Comparison of ENCODE assay signal across 1 cellular context in the genomic region with DNA sequence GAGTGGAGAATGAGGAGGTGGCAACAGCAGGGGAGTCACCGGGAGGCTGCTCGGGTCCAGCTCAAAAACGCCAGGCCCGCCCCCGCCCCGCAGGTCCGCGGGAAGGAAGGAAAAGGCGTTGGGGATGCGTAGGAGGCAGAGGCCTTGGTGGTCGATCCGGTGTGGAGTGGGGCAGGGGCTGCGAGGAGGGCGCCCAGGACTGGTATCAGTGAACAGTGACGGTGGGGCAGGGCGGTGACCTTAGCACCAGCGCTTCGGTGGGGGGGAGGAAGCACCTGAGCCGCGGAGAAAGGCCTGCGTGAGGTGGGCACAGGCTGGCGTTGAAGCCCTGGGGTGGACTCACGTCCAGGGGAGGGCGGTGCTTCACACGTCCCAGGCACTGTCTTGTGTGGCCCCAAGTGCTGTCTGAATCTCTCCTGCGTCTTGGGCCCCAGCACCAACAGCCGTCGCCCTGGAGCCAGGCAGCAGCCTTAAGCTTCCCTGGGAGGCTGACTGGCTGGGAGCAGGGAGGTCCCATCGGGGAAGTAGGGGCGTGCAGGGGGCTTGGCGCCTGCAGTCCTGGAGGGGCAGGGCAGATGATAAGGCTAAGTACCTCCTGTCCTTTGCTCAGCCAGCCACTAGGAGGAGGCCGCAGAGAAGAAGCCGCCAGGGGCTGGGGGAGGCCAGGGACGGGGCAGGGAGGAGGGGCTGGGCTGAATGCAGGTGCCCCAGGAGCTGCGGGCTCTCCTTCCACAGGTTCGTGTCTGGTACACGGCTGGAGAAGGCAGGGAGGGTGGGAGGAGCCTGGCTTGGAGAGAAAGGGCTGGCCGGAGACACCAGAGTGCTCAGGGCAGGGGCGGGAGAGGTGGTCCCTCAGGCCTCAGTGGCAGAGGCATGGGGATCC.
TF ChIP-seq lines count a peak whose summit lies in the region.

No MANE protein-coding gene starts in this region.

TF ChIP-seq in HCT116, 20 proteins besides CTCF, POLR2A, EP300 and RAD21:
- TF ChIP-seq EZH2phosphoT487 (IDR thresholded peaks at IDR 0.05; ENCODE audit: borderline replicate concordance) (no peak), SP1 (IDR thresholded peaks at IDR 0.05; ENCODE audit: low read depth) (no peak), ZFX (IDR thresholded peaks at IDR 0.05) (no peak), MAX (IDR thresholded peaks at IDR 0.05) (no peak), POLR2AphosphoS5 (IDR thresholded peaks at IDR 0.05; ENCODE audit: low read depth, low read length) (no peak), CBX3 (IDR thresholded peaks at IDR 0.05; ENCODE audit: low read depth) (no peak), YY1 (IDR thresholded peaks at IDR 0.05; ENCODE audit: extremely low read depth, insufficient replicate concordance, low read depth, low read length) (no peak), EZH2 (IDR thresholded peaks at IDR 0.05) (no peak), SIN3A (IDR thresholded peaks at IDR 0.05; ENCODE audit: low read depth) (no peak), TCF7L2 (IDR thresholded peaks at IDR 0.05; ENCODE audit: borderline replicate concordance, extremely low read depth, insufficient read depth, insufficient read length) (no peak), SRF (IDR thresholded peaks at IDR 0.05; ENCODE audit: low read depth) (no peak), CEBPB (IDR thresholded peaks at IDR 0.05; ENCODE audit: low read depth) (no peak), ELF1 (IDR thresholded peaks at IDR 0.05; ENCODE audit: borderline replicate concordance, low read depth) (no peak)
TF ChIP-seq in HCT116: peak in this region for 0.
